Comparison of ENCODE assay signal across 32 cellular contexts in the genomic region with DNA sequence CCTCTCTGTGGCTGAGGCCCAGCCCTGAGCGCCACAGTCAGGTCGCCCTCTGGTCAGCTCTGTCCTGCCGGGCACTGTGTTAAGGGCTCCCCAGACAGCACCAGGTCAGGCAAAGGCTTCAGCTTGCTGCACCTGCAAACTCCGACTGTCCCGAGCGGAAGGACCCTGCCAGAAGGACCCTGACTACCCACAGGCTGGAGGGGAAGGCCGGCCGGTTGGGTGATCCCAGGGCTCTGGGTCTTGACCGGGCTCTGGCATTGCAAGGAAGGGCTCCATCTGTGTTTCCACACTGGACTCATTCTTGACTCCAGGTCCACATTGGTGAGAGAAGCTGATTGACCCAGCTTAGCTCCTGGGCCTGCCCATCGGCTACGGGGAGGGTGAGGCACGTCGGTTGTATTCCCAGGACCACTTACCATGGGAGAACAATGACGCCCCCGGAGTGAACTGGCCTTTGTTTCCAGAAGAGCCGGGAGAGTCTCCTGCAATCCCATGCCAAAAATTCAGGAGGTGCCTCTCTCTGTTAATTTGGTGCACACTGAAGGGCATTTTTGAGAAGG.
"Had no signal": no experiment of that assay in that cellular context is flagged by ENCODE, and none has a peak within 500 bp of the region (broad histone marks: within the 10 kb centered on the region; RNA-seq: fewer than 3 reads in every experiment).

No MANE protein-coding gene starts in this region.

- H3K27me3 ChIP-seq: hepatocyte, ovary, testis, thyroid gland, transverse colon, upper lobe of left lung had no signal

- H3K4me1 Mint-ChIP-seq: mesothelial cell of epicardium; naive B cell; natural killer cell; stimulated activated naive B cell treated with anti-CD40 and anti-IgM and Interleukin-4, amounts not matched to agents 10 μg/mL and 1 μg/mL and 100 μg/mL, for 72 hours had no signal

- H3K4me3 Mint-ChIP-seq: mesothelial cell of epicardium; naive B cell; natural killer cell; nephron progenitor cell; neural progenitor cell; stimulated activated naive B cell treated with anti-CD40 and anti-IgM and Interleukin-4, amounts not matched to agents 10 μg/mL and 1 μg/mL and 100 μg/mL, for 72 hours had no signal

- H3K4me2 ChIP-seq: hepatocyte, neural progenitor cell had no signal

- H3K4me3 ChIP-seq: heart left ventricle, hepatocyte, lung, neural progenitor cell, ovary, prostate gland, sigmoid colon, stomach, testis, thyroid gland, transverse colon, upper lobe of left lung had no signal

- ATAC-seq: heart left ventricle; left cardiac atrium; left lobe of liver; natural killer cell; right cardiac atrium; stimulated activated naive B cell treated with anti-CD40 and anti-IgM and Interleukin-4, amounts not matched to agents 10 μg/mL and 1 μg/mL and 100 μg/mL, for 72 hours; stimulated activated naive CD8-positive, alpha-beta T cell treated with anti-CD3 and anti-CD28 coated beads, Interleukin-15, Interleukin-2, amounts not matched to agents 100 U/mL and 50 U/mL, for 24 hours had no signal

- DNase-seq: islet precursor cell; kidney glomerular epithelial cell; left cardiac atrium; mesendoderm; naive B cell; natural killer cell; nephron progenitor cell; ovary; retina; sigmoid colon; small intestine; stimulated activated CD4-positive, alpha-beta T cell treated with anti-CD3 and anti-CD28 coated beads, Interleukin-1b, Interleukin-23, amount 100 ng/mL, for 48 hours; stimulated activated CD4-positive, alpha-beta T cell treated with anti-CD3 and anti-CD28 coated beads, Interleukin-2, amount 100 ng/mL, for 48 hours; stimulated activated CD4-positive, alpha-beta T cell treated with anti-CD3 and anti-CD28 coated beads, Interleukin-4, amount 100 ng/mL, for 4 hours; stimulated activated CD8-positive, alpha-beta memory T cell treated with anti-CD3 and anti-CD28 coated beads, Interleukin-4, amount 100 ng/mL, for 48 hours; stimulated activated naive B cell treated with anti-CD40 and anti-IgM and Interleukin-4, amounts not matched to agents 10 μg/mL and 1 μg/mL and 100 μg/mL, for 72 hours; stimulated activated naive CD8-positive, alpha-beta T cell treated with anti-CD3 and anti-CD28 coated beads, Interleukin-15, Interleukin-2, amounts not matched to agents 100 U/mL and 50 U/mL, for 24 hours; stomach; testis; thyroid gland; transverse colon; upper lobe of left lung had no signal

- H3K9ac ChIP-seq: neural progenitor cell had no signal

- H3K27ac Mint-ChIP-seq: mesothelial cell of epicardium; naive B cell; natural killer cell; nephron progenitor cell; neural progenitor cell; stimulated activated naive B cell treated with anti-CD40 and anti-IgM and Interleukin-4, amounts not matched to agents 10 μg/mL and 1 μg/mL and 100 μg/mL, for 72 hours had no signal

- H3K36me3 ChIP-seq: heart left ventricle, neural progenitor cell, neutrophil, ovary, prostate gland, sigmoid colon, stomach, thyroid gland, transverse colon, upper lobe of left lung had no signal

- FAIRE-seq: small intestine, urothelium cell line had no signal

- H3K9me3 Mint-ChIP-seq: mesothelial cell of epicardium, natural killer cell, nephron progenitor cell, neural progenitor cell had no signal

- H3K4me1 ChIP-seq: heart left ventricle, neural progenitor cell, prostate gland, sigmoid colon, stomach, thyroid gland, transverse colon had no signal

- H3K27ac ChIP-seq: heart left ventricle, hepatocyte, neural progenitor cell, neutrophil, ovary, prostate gland, sigmoid colon, stomach, testis, thyroid gland, transverse colon, upper lobe of left lung had no signal

- H2AFZ ChIP-seq: hepatocyte, neural progenitor cell had no signal

- H3K9me3 ChIP-seq: heart left ventricle, neutrophil, prostate gland, sigmoid colon, stomach, testis, thyroid gland, transverse colon, upper lobe of left lung had no signal

- H3K36me3 Mint-ChIP-seq: mesothelial cell of epicardium; naive B cell; natural killer cell; neural progenitor cell; stimulated activated naive B cell treated with anti-CD40 and anti-IgM and Interleukin-4, amounts not matched to agents 10 μg/mL and 1 μg/mL and 100 μg/mL, for 72 hours had no signal

- H3K79me2 ChIP-seq: hepatocyte had no signal
